ENCODE assay signal across 24 cellular contexts in genomic region chr3:31671976-31672375, GRCh38.
DNase-seq lines count a peak whose midpoint lies in the region; ATAC-seq and TF ChIP-seq lines count a peak whose summit lies in the region.
"Had no signal": no experiment of that assay in that cellular context is flagged by ENCODE, and none has a peak within 500 bp of the region (broad histone marks: within the 10 kb centered on the region; RNA-seq: fewer than 3 reads in every experiment).

No MANE protein-coding gene starts in this region.

- no peaks in the 10 kb centered on the region for H3K27me3 ChIP-seq in breast epithelium
- no peaks in the 10 kb centered on the region for H3K27me3 ChIP-seq in mammary epithelial cell (ENCODE audit: insufficient read depth, low read length)
- no peaks in the 10 kb centered on the region for H3K27me3 ChIP-seq in iPS-20b (ENCODE audit: insufficient read depth, low read length)
- no peaks in the 10 kb centered on the region for H3K27me3 ChIP-seq in upper lobe of right lung
- H3K27me3 ChIP-seq: colonic mucosa, neutrophil had no signal

- H3K79me2 ChIP-seq in mammary epithelial cell (ENCODE audit: insufficient read depth, low read length): peaks cover 4% of the 10 kb centered on the region

- CTCF ChIA-PET in mammary epithelial cell (lab: Charles Lee; ENCODE audit: low non-redundant PET): no interaction called here

- no peak for DNase-seq in breast epithelium (ENCODE audit: low spot score in 2 of 2)
- no peak for DNase-seq in mammary epithelial cell
- DNase-seq in NOMO-1 treated with DMSO at 0.1 percent for 48 hours (lab: John Stamatoyannopoulos, UW; ENCODE audit: unreplicated experiment): peak; percentile 62
- DNase-seq in upper lobe of right lung: no peak
- no peak for DNase-seq in NCI-H187 (lab: John Stamatoyannopoulos, UW)
- no peak for DNase-seq in stimulated activated CD4-positive, alpha-beta T cell treated with anti-CD3 and anti-CD28 coated beads, Interleukin-15, amount 100 ng/mL, for 24 hours
- DNase-seq: activated CD4-positive, alpha-beta T cell treated with anti-CD3 and anti-CD28 coated beads for 4 hours; activated naive CD4-positive, alpha-beta T cell; activated T-cell treated with anti-CD3 and anti-CD28 coated beads, Interleukin-2, amount 50 U/mL, for 4 hours; C1 segment of cervical spinal cord; colonic mucosa; effector memory CD8-positive, alpha-beta T cell; H7; Kasumi-1; mesendoderm; NCI-H2081 treated with DMSO at 0.1 percent for 48 hours; NCI-H510A treated with DMSO at 0.1 percent for 48 hours; RPMI8226; T-helper 17 cell had no signal

- peaks cover 80% of the 10 kb centered on the region for H3K36me3 Mint-ChIP-seq in stimulated activated memory B cell treated with anti-CD40 and anti-IgM and Interleukin-4, amounts not matched to agents 10 μg/mL and 1 μg/mL and 100 μg/mL, for 72 hours

- no peak overlapping the region for H3K4me3 Mint-ChIP-seq in stimulated activated memory B cell treated with anti-CD40 and anti-IgM and Interleukin-4, amounts not matched to agents 10 μg/mL and 1 μg/mL and 100 μg/mL, for 72 hours
- H3K4me3 Mint-ChIP-seq: activated T-cell treated with anti-CD3 and anti-CD28 coated beads, Interleukin-2, amount 50 U/mL, for 4 hours; effector memory CD8-positive, alpha-beta T cell; T-helper 17 cell had no signal

- in situ Hi-C loops in mammary epithelial cell (cut with MboI; ENCODE audit: low sequenced_read_pairs in 2 of 2): no loop called here

- dilution Hi-C loops in mammary epithelial cell (cut with HindIII; ENCODE audit: low sequenced_read_pairs): no loop called here

- H3K27ac ChIP-seq in breast epithelium: peak overlapping the region; percentile 40 to 71
- no peak overlapping the region for H3K27ac ChIP-seq in mammary epithelial cell (ENCODE audit: insufficient read depth, low read depth, low read length)
- peak overlapping the region; percentile 22 for H3K27ac ChIP-seq in iPS-20b (ENCODE audit: low read length)
- H3K27ac ChIP-seq in upper lobe of right lung: no peak overlapping the region
- H3K27ac ChIP-seq: colonic mucosa, neutrophil, prostate gland, SK-N-MC had no signal

- H3K36me3 ChIP-seq in breast epithelium (no peaks in the 10 kb centered on the region), mammary epithelial cell (ENCODE audit: insufficient read depth, low read length) (peaks cover 5% of the 10 kb centered on the region), iPS-20b (ENCODE audit: insufficient read depth, low read depth, low read length) (peaks cover 35% of the 10 kb centered on the region), upper lobe of right lung (no peaks in the 10 kb centered on the region)
- H3K36me3 ChIP-seq: colonic mucosa, neutrophil, prostate gland had no signal

- BruUV-seq in mammary epithelial cell (replicated peaks; lab: Mats Ljungman, UMichigan): no TSS peak

- H3K4me1 Mint-ChIP-seq in stimulated activated memory B cell treated with anti-CD40 and anti-IgM and Interleukin-4, amounts not matched to agents 10 μg/mL and 1 μg/mL and 100 μg/mL, for 72 hours: no peaks in the 10 kb centered on the region
- H3K4me1 Mint-ChIP-seq: T-helper 17 cell had no signal

- no peaks in the 10 kb centered on the region for H3K27me3 Mint-ChIP-seq in stimulated activated memory B cell treated with anti-CD40 and anti-IgM and Interleukin-4, amounts not matched to agents 10 μg/mL and 1 μg/mL and 100 μg/mL, for 72 hours

- peak; percentile 73 for ATAC-seq in upper lobe of right lung
- ATAC-seq in stimulated activated memory B cell treated with anti-CD40 and anti-IgM and Interleukin-4, amounts not matched to agents 10 μg/mL and 1 μg/mL and 100 μg/mL, for 72 hours: no peak
- ATAC-seq: activated T-cell treated with anti-CD3 and anti-CD28 coated beads, Interleukin-2, amount 50 U/mL, for 4 hours; effector memory CD8-positive, alpha-beta T cell; T-helper 17 cell had no signal

- H3K27ac Mint-ChIP-seq in stimulated activated memory B cell treated with anti-CD40 and anti-IgM and Interleukin-4, amounts not matched to agents 10 μg/mL and 1 μg/mL and 100 μg/mL, for 72 hours: no peak overlapping the region
- H3K27ac Mint-ChIP-seq: effector memory CD8-positive, alpha-beta T cell; T-helper 17 cell had no signal

- H3K9me3 Mint-ChIP-seq in stimulated activated memory B cell treated with anti-CD40 and anti-IgM and Interleukin-4, amounts not matched to agents 10 μg/mL and 1 μg/mL and 100 μg/mL, for 72 hours: no peaks in the 10 kb centered on the region
- H3K9me3 Mint-ChIP-seq: activated T-cell treated with anti-CD3 and anti-CD28 coated beads, Interleukin-2, amount 50 U/mL, for 4 hours; effector memory CD8-positive, alpha-beta T cell had no signal

- TF ChIP-seq CTCF in breast epithelium (IDR thresholded peaks at IDR 0.05): no peak
- TF ChIP-seq CTCF in mammary epithelial cell (conservative IDR thresholded peaks at IDR 0.05 in 1 of 2, IDR thresholded peaks at IDR 0.05 in 1 of 2; ENCODE audit: extremely low read depth in 1 of 2, insufficient read depth in 1 of 2, low read depth in 1 of 2, low read length in 2 of 2): no peak
- TF ChIP-seq CTCF in upper lobe of right lung (IDR thresholded peaks at IDR 0.05): no peak

- TF ChIP-seq POLR2A in breast epithelium (IDR thresholded peaks at IDR 0.05): no peak

- H3K4me2 ChIP-seq in mammary epithelial cell (ENCODE audit: insufficient read depth, low read depth, low read length): no peak overlapping the region

- intact Hi-C loops in breast epithelium (cut with DNase I; ENCODE audit: low total_unique reads) (no loop called here), mammary epithelial cell (cut with micrococcal nuclease) (no loop called here), upper lobe of right lung (cut with DNase I) (no loop called here)

- H3K9me3 ChIP-seq in breast epithelium: no peaks in the 10 kb centered on the region
- H3K9me3 ChIP-seq in mammary epithelial cell (replicated peaks; ENCODE audit: insufficient read depth, low read length): no peaks in the 10 kb centered on the region
- H3K9me3 ChIP-seq in iPS-20b (ENCODE audit: insufficient read depth, low read depth, low read length): no peaks in the 10 kb centered on the region
- no peaks in the 10 kb centered on the region for H3K9me3 ChIP-seq in upper lobe of right lung
- H3K9me3 ChIP-seq: colonic mucosa, neutrophil, prostate gland had no signal

- WGBS in mammary epithelial cell (ENCODE audit: low coverage, missing lambda C conversion rate): 61% methylated on average over 5 of the region's 6 CpGs

- no peak overlapping the region for H2AFZ ChIP-seq in mammary epithelial cell (ENCODE audit: low read depth, low read length)

- H3K4me3 ChIP-seq in breast epithelium: no peak overlapping the region
- no peak overlapping the region for H3K4me3 ChIP-seq in mammary epithelial cell (replicated peaks in 1 of 3; ENCODE audit: insufficient read depth in 1 of 3, low read depth in 2 of 3, low read length in 3 of 3)
- H3K4me3 ChIP-seq in iPS-20b (ENCODE audit: low read length): no peak overlapping the region
- H3K4me3 ChIP-seq in upper lobe of right lung: no peak overlapping the region
- H3K4me3 ChIP-seq: colonic mucosa, prostate gland, SK-N-MC had no signal

- H3K4me1 ChIP-seq in breast epithelium: no peaks in the 10 kb centered on the region
- no peaks in the 10 kb centered on the region for H3K4me1 ChIP-seq in mammary epithelial cell (ENCODE audit: insufficient read depth, low read length)
- no peaks in the 10 kb centered on the region for H3K4me1 ChIP-seq in iPS-20b (ENCODE audit: insufficient read depth, low read length)
- H3K4me1 ChIP-seq in upper lobe of right lung: peaks cover 9% of the 10 kb centered on the region
- H3K4me1 ChIP-seq: colonic mucosa, prostate gland had no signal

- H3K9ac ChIP-seq in mammary epithelial cell (ENCODE audit: insufficient read depth, low read length): no peak overlapping the region
- no peak overlapping the region for H3K9ac ChIP-seq in iPS-20b (ENCODE audit: low read depth, low read length)

- H4K20me1 ChIP-seq in mammary epithelial cell (ENCODE audit: insufficient read depth, low read length): no peaks in the 10 kb centered on the region

Comparison
In these comparisons a context has a peak if more than half of its experiments do, and no peak if none do; other contexts are left out.
1. H3K27ac ChIP-seq: peak in breast epithelium (2 of 2) and iPS-20b (single experiment); none in mammary epithelial cell (single experiment) and upper lobe of right lung (single experiment).